Comparison of ENCODE assay signal across 8 cellular contexts in genomic region chr16:57422026-57422944, GRCh38. TPM values are rescaled to one million over a fixed set of nuclear protein-coding genes. Genes with fewer than 3 reads are reported as not detected.
DNase-seq lines count a peak whose midpoint lies in the region; ATAC-seq and TF ChIP-seq lines count a peak whose summit lies in the region.

No MANE protein-coding gene starts in this region.

- intact Hi-C loops in right cardiac atrium (cut with DNase I) (loop anchor here in 1 of 4 donors (10.0 kb wide), 1 partner anchor 93 kb away; no protein-coding TSS in a partner anchor), stomach (cut with DNase I; ENCODE audit: low total_unique reads) (loop anchor here (10.0 kb wide), 1 partner anchor 93 kb away; no protein-coding TSS in a partner anchor)

- TF ChIP-seq EP300 in stomach (IDR thresholded peaks at IDR 0.05) = no peak

- POLR2A ChIA-PET in WTC11 (lab: Charles Lee) = no interaction called here

- ATAC-seq in WTC11 = peak; percentile 37
- ATAC-seq in right cardiac atrium = peak; percentile 60 to 76
- no peak for ATAC-seq in HG03460 (IDR thresholded peaks at IDR 0.05; ENCODE audit: unreplicated experiment)

- peaks cover 4% of the 10 kb centered on the region for H3K4me1 ChIP-seq in right cardiac atrium (ENCODE audit: control insufficient read depth, insufficient read depth, low read length)
- peaks cover 14 to 43% (median 30%) of the 10 kb centered on the region in 4 donors for H3K4me1 ChIP-seq in stomach

- H3K36me3 Mint-ChIP-seq in WTC11 = peaks cover 3% of the 10 kb centered on the region

- H3K9me3 ChIP-seq in right cardiac atrium (ENCODE audit: control insufficient read depth, low read length) = no peaks in the 10 kb centered on the region
- H3K9me3 ChIP-seq in stomach = no peaks in the 10 kb centered on the region

- H3K4me3 ChIP-seq in right cardiac atrium (ENCODE audit: low read length) (no peak overlapping the region), stomach (no peak overlapping the region)

- H3K27ac Mint-ChIP-seq in WTC11 = no peak overlapping the region; the same call in 1 of the 2 replicates

- no peak; the same call in 1 of the 2 replicates for TF ChIP-seq CTCF in WTC11 (IDR thresholded peaks at IDR 0.05)
- peak in 5 of 7 experiments; percentile 49 to 73 (median 54) for TF ChIP-seq CTCF in stomach (IDR thresholded peaks at IDR 0.05)

- no peaks in the 10 kb centered on the region for H3K9me3 Mint-ChIP-seq in WTC11

- CTCF ChIA-PET in WTC11 (lab: Charles Lee) = interaction anchor here (0.6 to 1.7 kb wide), 11 partner anchors 25 to 122 kb away, joined by 3 to 16 read pairs (median 4); partner anchors contain the start of genes CIAPIN1, COQ9 and POLR2C

- DNase-seq in ELF-1 (ENCODE audit: low read depth, low spot score) = peak; percentile 40
- DNase-seq in MV-4-11 (lab: John Stamatoyannopoulos, UW) = peak; percentile 44
- DNase-seq in WTC11 (ENCODE audit: low spot score) = peak; percentile 50
- peak; percentile 64 to 74 (median 72) for DNase-seq in right cardiac atrium
- peak; percentile 52 for DNase-seq in stomach
- no peak for DNase-seq in activated CD4-positive, alpha-beta T cell treated with anti-CD3 and anti-CD28 coated beads for 1 hour
- no peak for DNase-seq in T-helper 1 cell

- no peaks in the 10 kb centered on the region for H3K27me3 Mint-ChIP-seq in WTC11 (ENCODE audit: low read depth)

- no peak for TF ChIP-seq POLR2A in stomach (IDR thresholded peaks at IDR 0.05)

- H3K27me3 ChIP-seq in right cardiac atrium (ENCODE audit: control insufficient read depth, insufficient read depth) (no peaks in the 10 kb centered on the region), stomach (no peaks in the 10 kb centered on the region)

- 35% methylated on average over 10 of the region's 10 CpGs for WGBS in right cardiac atrium
- 30 to 36% (median 33%) methylated on average over 10 of the region's 10 CpGs for WGBS in stomach, 5 donors

- peaks cover 0 to 16% (median 8%) of the 10 kb centered on the region in 4 donors for H3K36me3 ChIP-seq in stomach

- H3K27ac ChIP-seq in right cardiac atrium (ENCODE audit: low read length) = no peak overlapping the region
- H3K27ac ChIP-seq in stomach = no peak overlapping the region

- H3K4me3 Mint-ChIP-seq in WTC11 = no peak overlapping the region; the same call in 1 of the 2 replicates

- H3K4me1 Mint-ChIP-seq in WTC11 = peaks cover 26% of the 10 kb centered on the region

TF ChIP-seq in WTC11, 78 proteins besides CTCF, POLR2A, EP300 and RAD21:
- 0 out of 2 replicates have a peak, but pooled peaks have one; percentile 43 for TF ChIP-seq ETV6 (CRISPR knock-in tag; IDR thresholded peaks at IDR 0.05)
- peak; percentile 58; the same call in 1 of the 2 replicates for TF ChIP-seq PRDM15 (CRISPR knock-in tag; IDR thresholded peaks at IDR 0.05)
- TF ChIP-seq EMX1 (CRISPR knock-in tag; IDR thresholded peaks at IDR 0.05) = no peak
- TF ChIP-seq FOXP1 (CRISPR knock-in tag; IDR thresholded peaks at IDR 0.05; ENCODE audit: borderline replicate concordance) = no peak

RNA-seq across cellular contexts. Expression of gene CCL17, which starts 17.7 kb away (rescaled TPM):
- total RNA-seq in WTC11 (2021) (not detected in 3 replicates), right cardiac atrium (not detected), stomach (not detected)
- polyA plus RNA-seq in right cardiac atrium (not detected), stomach (1 to 10 TPM in 1 of 3 donors, not detected in 2; 3.9 TPM)

RNA-seq across cellular contexts. Expression of gene CIAPIN1, which starts 24.9 kb away (rescaled TPM):
- total RNA-seq in WTC11 (2021) (85.9 to 94.7 TPM (median 87.9 TPM) in 3 replicates), right cardiac atrium (10 to 100 TPM; 40.2 to 63.2 (median 55.5) TPM), stomach (100 to 1,000 TPM in 1 of 5 donors, 10 to 100 TPM in 4; 14.0 to 146 (median 37.7) TPM)
- polyA plus RNA-seq in right cardiac atrium (32.1 TPM), stomach (10 to 100 TPM; 18.6 to 35.9 (median 29.6) TPM)

RNA-seq across cellular contexts. Expression of gene COQ9, which starts 25.0 kb away (rescaled TPM):
- 39.2 to 40.2 TPM (median 39.8 TPM) in 3 replicates for total RNA-seq in WTC11 (2021)
- 100 to 1,000 TPM in 3 of 4 donors, 10 to 100 TPM in 1; 91.8 to 142 (median 134) TPM for total RNA-seq in right cardiac atrium
- polyA plus RNA-seq in right cardiac atrium = 206 TPM
- 100 to 1,000 TPM in 1 of 5 donors, 10 to 100 TPM in 4; 40.6 to 108 (median 58.9) TPM for total RNA-seq in stomach
- 10 to 100 TPM; 56.4 to 79.3 (median 74.5) TPM for polyA plus RNA-seq in stomach

RNA-seq across cellular contexts. Expression of gene POLR2C, which starts 40.2 kb away (rescaled TPM):
- 67.9 to 75.4 TPM (median 67.9 TPM) in 3 replicates for total RNA-seq in WTC11 (2021)
- 10 to 100 TPM; 36.9 to 47.7 (median 42.0) TPM for total RNA-seq in right cardiac atrium
- 36.8 TPM for polyA plus RNA-seq in right cardiac atrium
- 100 to 1,000 TPM in 2 of 5 donors, 10 to 100 TPM in 3; 60.0 to 162 (median 84.4) TPM for total RNA-seq in stomach
- polyA plus RNA-seq in stomach = 10 to 100 TPM; 31.8 to 56.1 (median 48.9) TPM

RNA-seq across cellular contexts. Expression of gene CX3CL1, which starts 50.0 kb away (rescaled TPM):
- total RNA-seq in WTC11 (2021) (0.66 to 1.2 TPM (median 1.1 TPM) in 3 replicates), right cardiac atrium (10 to 100 TPM in 2 of 4 donors, 1 to 10 TPM in 2; 8.2 to 14.2 (median 10.5) TPM), stomach (10 to 100 TPM in 1 of 5 donors, 1 to 10 TPM in 2, not detected in 2; 1.3 to 43.8 (median 7.1) TPM)
- polyA plus RNA-seq in right cardiac atrium (22.9 TPM), stomach (10 to 100 TPM in 1 of 3 donors, 1 to 10 TPM in 2; 3.2 to 11.5 (median 6.4) TPM)

Comparison
In these comparisons a context has a peak if more than half of its experiments do, and no peak if none do; other contexts are left out.
1. DNase-seq: peak in ELF-1 (single experiment), MV-4-11 (single experiment), WTC11 (single experiment), right cardiac atrium (3 of 3) and stomach (single experiment); none in activated CD4-positive, alpha-beta T cell treated with anti-CD3 and anti-CD28 coated beads for 1 hour (single experiment) and T-helper 1 cell (0 of 5).